In genomic region chr15:63484433-63484832, GRCh38 we compare ENCODE assay signal across 1 cellular context.
TF ChIP-seq lines count a peak whose summit lies in the region.

No MANE protein-coding gene starts in this region.

TF ChIP-seq in GM12878, 131 proteins besides CTCF, POLR2A, EP300 and RAD21 (continued from another document):
- peak; percentile 21; the same call in 1 of the 2 replicates for TF ChIP-seq CBFB (IDR thresholded peaks at IDR 0.05; ENCODE audit: low read depth)
- TF ChIP-seq EED (IDR thresholded peaks at IDR 0.05; ENCODE audit: low read depth): peak; percentile 66
- no peak for TF ChIP-seq USF2 (IDR thresholded peaks at IDR 0.05; ENCODE audit: borderline replicate concordance, low read depth, low read length)
- TF ChIP-seq SMC3 (IDR thresholded peaks at IDR 0.05; ENCODE audit: borderline replicate concordance, low read length): peak; percentile 6; the same call in 1 of the 2 replicates
- peak; percentile 5; the same call in 1 of the 2 replicates for TF ChIP-seq SPI1 (IDR thresholded peaks at IDR 0.05; ENCODE audit: borderline replicate concordance, insufficient read depth, low read depth, low read length)
- TF ChIP-seq HDGF (IDR thresholded peaks at IDR 0.05): peak; percentile 17; the same call in 1 of the 2 replicates
- no peak for TF ChIP-seq NFIC (IDR thresholded peaks at IDR 0.05; ENCODE audit: low read depth, low read length)
- no peak for TF ChIP-seq TBL1XR1 (IDR thresholded peaks at IDR 0.05; ENCODE audit: low read depth, low read length)
